Comparison of ENCODE assay signal across 26 cellular contexts in the genomic region with DNA sequence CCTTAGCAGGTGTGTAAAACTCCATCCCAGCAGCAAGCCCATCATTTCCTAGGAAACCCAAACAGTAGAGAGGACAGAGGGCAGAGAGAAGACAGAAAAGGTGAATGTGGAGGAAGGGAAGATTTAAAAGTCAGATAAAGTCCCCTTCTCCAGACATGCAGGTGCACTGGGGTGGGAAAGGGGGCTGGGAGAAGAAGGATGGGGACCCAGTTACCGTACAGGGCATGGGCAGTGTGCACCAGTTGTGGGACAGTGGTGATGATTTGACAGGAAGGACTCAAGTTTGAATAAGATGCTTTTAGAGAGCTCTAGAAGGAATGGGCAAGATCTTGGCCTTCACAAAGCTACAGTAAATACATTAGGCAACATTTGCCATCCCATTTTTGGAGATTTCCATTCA.
DNase-seq lines count a peak whose midpoint lies in the region; ATAC-seq and TF ChIP-seq lines count a peak whose summit lies in the region.
"Had no signal": no experiment of that assay in that cellular context is flagged by ENCODE, and none has a peak within 500 bp of the region (broad histone marks: within the 10 kb centered on the region; RNA-seq: fewer than 3 reads in every experiment).

No MANE protein-coding gene starts in this region.

- H3K9me3 Mint-ChIP-seq in glutamatergic neuron (ENCODE audit: unreplicated experiment) (peaks cover 9% of the 10 kb centered on the region), neural crest cell (peaks cover 9% of the 10 kb centered on the region), T-cell (no peaks in the 10 kb centered on the region), osteocyte (ENCODE audit: unreplicated experiment) (no peaks in the 10 kb centered on the region)
- H3K9me3 Mint-ChIP-seq: CD8-positive, alpha-beta memory T cell had no signal

- peaks cover 6% of the 10 kb centered on the region for H3K27me3 Mint-ChIP-seq in glutamatergic neuron (ENCODE audit: unreplicated experiment)
- no peaks in the 10 kb centered on the region for H3K27me3 Mint-ChIP-seq in neural crest cell (ENCODE audit: low read depth)
- peaks cover 4 to 7% of the 10 kb centered on the region in 2 donors for H3K27me3 Mint-ChIP-seq in T-cell
- H3K27me3 Mint-ChIP-seq in osteocyte (ENCODE audit: unreplicated experiment), result peaks cover 20% of the 10 kb centered on the region

- H3K4me3 ChIP-seq in HUES48 (ENCODE audit: low read depth, low read length) (no peak overlapping the region), HUES64 (ENCODE audit: low read length) (no peak overlapping the region)
- H3K4me3 ChIP-seq: BLaER1, GM12878 had no signal

- DNase-seq in glutamatergic neuron (no peak), neural crest cell (ENCODE audit: low read depth, low spot score) (no peak), T-cell (no peak), middle frontal gyrus (ENCODE audit: extremely low spot score, low spot score) (no peak), osteocyte (ENCODE audit: extremely low spot score, unreplicated experiment) (no peak), ureter (ENCODE audit: low spot score) (no peak)
- DNase-seq: 8988T; ACHN; BE2C; C1 segment of cervical spinal cord; CD4-positive, alpha-beta memory T cell; CD4-positive, CD25-positive, alpha-beta regulatory T cell; CD8-positive, alpha-beta memory T cell; COR-L47; DMS 273 treated with DMSO at 0.1 percent for 48 hours; DMS153; DMS53; DMS79; DND-41; EL; GDM1 had no signal

- no peak for TF ChIP-seq CTCF in glutamatergic neuron (IDR thresholded peaks at IDR 0.05; ENCODE audit: partially characterized antibody, unreplicated experiment)
- no peak for TF ChIP-seq CTCF in neural crest cell (conservative IDR thresholded peaks at IDR 0.05)
- TF ChIP-seq CTCF in osteocyte (IDR thresholded peaks at IDR 0.05), result no peak

- H3K9ac ChIP-seq in HUES48 (ENCODE audit: low read depth, low read length) (no peak overlapping the region), HUES64 (ENCODE audit: low read depth, low read length) (no peak overlapping the region)
- H3K9ac ChIP-seq: BLaER1 had no signal

- H3K4me3 Mint-ChIP-seq in glutamatergic neuron (ENCODE audit: unreplicated experiment) (no peak overlapping the region), neural crest cell (no peak overlapping the region), T-cell (no peak overlapping the region), osteocyte (ENCODE audit: unreplicated experiment) (no peak overlapping the region)
- H3K4me3 Mint-ChIP-seq: CD14-positive monocyte; CD4-positive, alpha-beta memory T cell; CD4-positive, CD25-positive, alpha-beta regulatory T cell; CD8-positive, alpha-beta memory T cell had no signal

- peaks cover 7% of the 10 kb centered on the region for H3K36me3 Mint-ChIP-seq in glutamatergic neuron (ENCODE audit: unreplicated experiment)
- no peaks in the 10 kb centered on the region for H3K36me3 Mint-ChIP-seq in neural crest cell (ENCODE audit: low read depth)
- H3K36me3 Mint-ChIP-seq in T-cell, result no peaks in the 10 kb centered on the region
- no peaks in the 10 kb centered on the region for H3K36me3 Mint-ChIP-seq in osteocyte (ENCODE audit: unreplicated experiment)
- H3K36me3 Mint-ChIP-seq: CD14-positive monocyte; CD4-positive, alpha-beta memory T cell; CD4-positive, CD25-positive, alpha-beta regulatory T cell; CD8-positive, alpha-beta memory T cell had no signal

- H3K27me3 ChIP-seq in HUES48 (ENCODE audit: control insufficient read depth, insufficient read depth, low read length), result no peaks in the 10 kb centered on the region
- H3K27me3 ChIP-seq in HUES64 (ENCODE audit: insufficient read depth, low read length), result no peaks in the 10 kb centered on the region
- H3K27me3 ChIP-seq: BE2C, BLaER1 had no signal

- WGBS in HUES64, result 97% methylated on average over 1 of the region's 1 CpG

- peaks cover 24% of the 10 kb centered on the region for H3K4me1 ChIP-seq in HUES48 (ENCODE audit: control insufficient read depth, insufficient read depth, low read length)
- H3K4me1 ChIP-seq in HUES64 (ENCODE audit: insufficient read depth, low read length), result peaks cover 13% of the 10 kb centered on the region
- H3K4me1 ChIP-seq: BLaER1 had no signal

- no peak for ATAC-seq in T-cell (replicated peaks in 1 of 4)
- ATAC-seq: GM12878 had no signal

- H3K36me3 ChIP-seq in HUES48 (ENCODE audit: control insufficient read depth, insufficient read depth, low read length) (no peaks in the 10 kb centered on the region), HUES64 (ENCODE audit: insufficient read depth, low read length) (no peaks in the 10 kb centered on the region)
- H3K36me3 ChIP-seq: BE2C, BLaER1 had no signal

- no peaks in the 10 kb centered on the region for H3K9me3 ChIP-seq in HUES48 (ENCODE audit: control insufficient read depth, insufficient read depth, low read length)
- H3K9me3 ChIP-seq in HUES64 (ENCODE audit: insufficient read depth, low read depth, low read length), result peaks cover 17% of the 10 kb centered on the region; the same call in 1 of the 2 replicates
- H3K9me3 ChIP-seq: BE2C had no signal

- CTCF ChIA-PET in T-cell (lab: Charles Lee), result no interaction called here

- peaks cover 22% of the 10 kb centered on the region for H3K4me1 Mint-ChIP-seq in glutamatergic neuron (ENCODE audit: low read depth, unreplicated experiment)
- no peaks in the 10 kb centered on the region for H3K4me1 Mint-ChIP-seq in neural crest cell
- no peaks in the 10 kb centered on the region for H3K4me1 Mint-ChIP-seq in T-cell
- H3K4me1 Mint-ChIP-seq in osteocyte (ENCODE audit: unreplicated experiment), result no peaks in the 10 kb centered on the region
- H3K4me1 Mint-ChIP-seq: CD14-positive monocyte; CD4-positive, alpha-beta memory T cell; CD4-positive, CD25-positive, alpha-beta regulatory T cell; CD8-positive, alpha-beta memory T cell had no signal

- H3K27ac Mint-ChIP-seq in glutamatergic neuron (ENCODE audit: unreplicated experiment) (peak overlapping the region; percentile 60), neural crest cell (ENCODE audit: unreplicated experiment) (peak overlapping the region; percentile 35), T-cell (no peak overlapping the region), osteocyte (ENCODE audit: unreplicated experiment) (no peak overlapping the region)
- H3K27ac Mint-ChIP-seq: CD14-positive monocyte; CD4-positive, alpha-beta memory T cell; CD4-positive, CD25-positive, alpha-beta regulatory T cell; CD8-positive, alpha-beta memory T cell had no signal

- H3K27ac ChIP-seq in HUES48 (ENCODE audit: low read depth, low read length), result peak overlapping the region; percentile 96
- peak overlapping the region; percentile 82 for H3K27ac ChIP-seq in HUES64 (ENCODE audit: low read depth, low read length)
- H3K27ac ChIP-seq: BLaER1 had no signal

- POLR2A ChIA-PET in T-cell (lab: Charles Lee), result no interaction called here

Comparison
In these comparisons a context has a peak if more than half of its experiments do, and no peak if none do; other contexts are left out.
1. H3K27ac Mint-ChIP-seq: peak in glutamatergic neuron (single experiment) and neural crest cell (single experiment); none in T-cell (0 of 2) and osteocyte (single experiment).